In genomic region chr17:64061157-64061898, GRCh38 we compare ENCODE assay signal across 1 cellular context.
TF ChIP-seq lines count a peak whose summit lies in the region.

No MANE protein-coding gene starts in this region.

TF ChIP-seq in GM12878, 131 proteins besides CTCF, POLR2A, EP300 and RAD21 (continues in another document):
- TF ChIP-seq MXI1 (IDR thresholded peaks at IDR 0.05; ENCODE audit: low read depth, low read length): no peak
- no peak for TF ChIP-seq CREB1 (IDR thresholded peaks at IDR 0.05; ENCODE audit: low read depth)
- no peak for TF ChIP-seq SREBF1 (IDR thresholded peaks at IDR 0.05; ENCODE audit: low read length)
- no peak for TF ChIP-seq GABPA (IDR thresholded peaks at IDR 0.05; ENCODE audit: low read depth)
- TF ChIP-seq NKRF (conservative IDR thresholded peaks at IDR 0.05): no peak
- no peak for TF ChIP-seq EGR1 (IDR thresholded peaks at IDR 0.05; ENCODE audit: borderline replicate concordance in 1 of 2, low read depth in 2 of 2, low read length in 2 of 2)
- peak; percentile 69 for TF ChIP-seq NFIC (IDR thresholded peaks at IDR 0.05; ENCODE audit: low read depth, low read length)
- no peak for TF ChIP-seq HDAC2 (IDR thresholded peaks at IDR 0.05)
- no peak for TF ChIP-seq E4F1 (IDR thresholded peaks at IDR 0.05; ENCODE audit: borderline replicate concordance, partially characterized antibody)
- no peak for TF ChIP-seq HCFC1 (IDR thresholded peaks at IDR 0.05; ENCODE audit: low read length)
- TF ChIP-seq CEBPZ (IDR thresholded peaks at IDR 0.05; ENCODE audit: low read depth, low read length): no peak
- 0 out of 2 replicates have a peak, but pooled peaks have one; percentile 22 for TF ChIP-seq JUND (IDR thresholded peaks at IDR 0.05; ENCODE audit: low read depth, low read length)
- no peak for TF ChIP-seq RAD51 (IDR thresholded peaks at IDR 0.05)
- no peak for TF ChIP-seq ATF2 (IDR thresholded peaks at IDR 0.05; ENCODE audit: low read length)
- TF ChIP-seq YBX1 (IDR thresholded peaks at IDR 0.05): no peak
- no peak for TF ChIP-seq MEF2A (IDR thresholded peaks at IDR 0.05; ENCODE audit: insufficient read depth, low read depth, low read length)
- no peak for TF ChIP-seq TCF7 (IDR thresholded peaks at IDR 0.05; ENCODE audit: borderline replicate concordance)
- TF ChIP-seq GATAD2B (conservative IDR thresholded peaks at IDR 0.05; ENCODE audit: low read depth): no peak
- TF ChIP-seq BCL11A (IDR thresholded peaks at IDR 0.05; ENCODE audit: low read depth, low read length): no peak
- no peak for TF ChIP-seq HSF1 (IDR thresholded peaks at IDR 0.05; ENCODE audit: low read depth, low read length)
- no peak for TF ChIP-seq FOXM1 (IDR thresholded peaks at IDR 0.05; ENCODE audit: low read depth, low read length)
- no peak for TF ChIP-seq ATF7 (IDR thresholded peaks at IDR 0.05; ENCODE audit: low read depth)
- no peak for TF ChIP-seq E2F4 (IDR thresholded peaks at IDR 0.05; ENCODE audit: low read depth, low read length)
- no peak for TF ChIP-seq ZBTB33 (IDR thresholded peaks at IDR 0.05)
- no peak for TF ChIP-seq CBFB (IDR thresholded peaks at IDR 0.05; ENCODE audit: low read depth)
- no peak for TF ChIP-seq NFXL1 (IDR thresholded peaks at IDR 0.05; ENCODE audit: borderline replicate concordance)
- no peak for TF ChIP-seq USF2 (IDR thresholded peaks at IDR 0.05; ENCODE audit: borderline replicate concordance, low read depth, low read length)
- no peak for TF ChIP-seq ZBTB4 (CRISPR knock-in tag; IDR thresholded peaks at IDR 0.05)
- TF ChIP-seq ZBTB11 (CRISPR knock-in tag; IDR thresholded peaks at IDR 0.05): no peak
